In the genomic region with DNA sequence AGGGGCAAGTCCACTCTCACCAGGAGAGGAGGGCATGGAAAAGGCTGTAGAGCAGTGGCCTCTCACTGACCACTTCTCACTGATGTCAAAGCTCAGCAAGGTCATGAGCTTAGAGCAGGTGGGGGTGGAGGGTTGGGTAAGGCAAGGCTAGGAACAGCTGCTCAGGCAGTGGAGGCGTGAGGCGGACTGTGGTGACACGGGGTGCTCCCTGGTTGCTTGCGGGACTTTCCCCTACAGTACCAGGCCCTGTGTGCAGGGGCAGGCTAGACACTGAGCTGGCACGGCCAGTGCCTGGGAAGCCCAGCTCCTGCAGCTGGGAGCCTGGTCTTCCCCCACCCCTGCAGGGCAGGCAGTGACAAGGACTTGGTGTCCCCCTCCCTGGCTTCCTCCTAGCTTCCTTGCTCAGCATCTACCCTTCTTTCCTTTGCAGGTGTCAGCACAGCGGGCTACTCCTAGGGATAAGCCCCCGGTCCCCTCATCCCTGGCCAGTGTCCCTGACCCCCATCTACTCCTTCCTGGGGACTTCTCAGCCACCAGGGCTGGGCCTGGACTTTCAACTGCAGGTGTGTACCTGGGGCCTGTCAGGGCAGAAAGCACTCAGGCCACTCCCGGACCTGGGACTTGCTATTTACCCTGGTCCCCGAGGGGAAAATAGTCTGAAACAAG, we compare ENCODE assay signal across 1 cellular context.
TF ChIP-seq lines count a peak whose summit lies in the region.

No MANE protein-coding gene starts in this region.

TF ChIP-seq in HepG2, 621 proteins besides CTCF, POLR2A, EP300 and RAD21 (continues in another document):
- TF ChIP-seq SIN3A (IDR thresholded peaks at IDR 0.05; ENCODE audit: borderline replicate concordance, low read depth, low read length) (no peak), HOXA3 (CRISPR knock-in tag; IDR thresholded peaks at IDR 0.05) (0 out of 2 replicates have a peak, but pooled peaks have one; percentile 30), ZNF292 (CRISPR knock-in tag; IDR thresholded peaks at IDR 0.05; ENCODE audit: borderline replicate concordance, low read depth) (no peak), ZSCAN31 (CRISPR knock-in tag; IDR thresholded peaks at IDR 0.05; ENCODE audit: low read depth) (no peak), ZNF552 (CRISPR knock-in tag; IDR thresholded peaks at IDR 0.05; ENCODE audit: borderline replicate concordance) (no peak), U2AF2 (IDR thresholded peaks at IDR 0.05; ENCODE audit: low read depth, low read length) (no peak), MEIS2 (CRISPR knock-in tag; IDR thresholded peaks at IDR 0.05) (no peak), TRAFD1 (CRISPR knock-in tag; IDR thresholded peaks at IDR 0.05; ENCODE audit: borderline replicate concordance) (no peak), ZNF660 (CRISPR knock-in tag; IDR thresholded peaks at IDR 0.05; ENCODE audit: borderline replicate concordance, low read depth) (no peak), NCOA1 (CRISPR knock-in tag; IDR thresholded peaks at IDR 0.05) (no peak), PHF20 (CRISPR knock-in tag; IDR thresholded peaks at IDR 0.05) (no peak), ZNF256 (CRISPR knock-in tag; conservative IDR thresholded peaks at IDR 0.05) (no peak), ZNF549 (CRISPR knock-in tag; IDR thresholded peaks at IDR 0.05) (no peak), ZNF670 (CRISPR knock-in tag; IDR thresholded peaks at IDR 0.05; ENCODE audit: borderline replicate concordance) (no peak), RXRB (CRISPR knock-in tag; IDR thresholded peaks at IDR 0.05; ENCODE audit: borderline replicate concordance) (no peak), NAIF1 (CRISPR knock-in tag; IDR thresholded peaks at IDR 0.05; ENCODE audit: borderline replicate concordance) (no peak), ZNF768 (CRISPR knock-in tag; IDR thresholded peaks at IDR 0.05) (no peak), ZNF614 (CRISPR knock-in tag; IDR thresholded peaks at IDR 0.05; ENCODE audit: borderline replicate concordance) (no peak), ZEB1 (IDR thresholded peaks at IDR 0.05; ENCODE audit: insufficient replicate concordance, low read depth) (peak; percentile 71), ZNF34 (CRISPR knock-in tag; IDR thresholded peaks at IDR 0.05; ENCODE audit: borderline replicate concordance) (no peak), SOX6 (IDR thresholded peaks at IDR 0.05) (no peak), SOX6 (CRISPR knock-in tag; IDR thresholded peaks at IDR 0.05) (peak; percentile 38; the same call in 1 of the 2 replicates), PAXIP1 (CRISPR knock-in tag; conservative IDR thresholded peaks at IDR 0.05) (0 out of 2 replicates have a peak, but pooled peaks have one; percentile 39), ESRRA (CRISPR knock-in tag; IDR thresholded peaks at IDR 0.05; ENCODE audit: low read depth) (no peak), ZNF180 (CRISPR knock-in tag; IDR thresholded peaks at IDR 0.05; ENCODE audit: borderline replicate concordance, low read depth) (no peak), HNRNPH1 (optimal IDR thresholded peaks at IDR 0.05; ENCODE audit: low read depth, low read length) (peak; percentile 60), ZNF501 (CRISPR knock-in tag; IDR thresholded peaks at IDR 0.05) (0 out of 2 replicates have a peak, but pooled peaks have one; percentile 42), ZBTB7B (CRISPR knock-in tag; IDR thresholded peaks at IDR 0.05) (0 out of 2 replicates have a peak, but pooled peaks have one; percentile 24), USF2 (IDR thresholded peaks at IDR 0.05; ENCODE audit: low read depth, low read length) (no peak), USF2 (CRISPR knock-in tag; IDR thresholded peaks at IDR 0.05; ENCODE audit: borderline replicate concordance) (no peak), THAP8 (CRISPR knock-in tag; IDR thresholded peaks at IDR 0.05; ENCODE audit: borderline replicate concordance) (no peak), MTERF4 (CRISPR knock-in tag; IDR thresholded peaks at IDR 0.05) (no peak), ZNF224 (CRISPR knock-in tag; IDR thresholded peaks at IDR 0.05) (no peak), ARNTL (CRISPR knock-in tag; IDR thresholded peaks at IDR 0.05) (no peak), HIC2 (CRISPR knock-in tag; IDR thresholded peaks at IDR 0.05; ENCODE audit: low read depth) (0 out of 2 replicates have a peak, but pooled peaks have one; percentile 53), BHLHE40 (IDR thresholded peaks at IDR 0.05; ENCODE audit: low read length) (no peak), ISX (CRISPR knock-in tag; conservative IDR thresholded peaks at IDR 0.05) (no peak)
- TF ChIP-seq, protein P1, sequence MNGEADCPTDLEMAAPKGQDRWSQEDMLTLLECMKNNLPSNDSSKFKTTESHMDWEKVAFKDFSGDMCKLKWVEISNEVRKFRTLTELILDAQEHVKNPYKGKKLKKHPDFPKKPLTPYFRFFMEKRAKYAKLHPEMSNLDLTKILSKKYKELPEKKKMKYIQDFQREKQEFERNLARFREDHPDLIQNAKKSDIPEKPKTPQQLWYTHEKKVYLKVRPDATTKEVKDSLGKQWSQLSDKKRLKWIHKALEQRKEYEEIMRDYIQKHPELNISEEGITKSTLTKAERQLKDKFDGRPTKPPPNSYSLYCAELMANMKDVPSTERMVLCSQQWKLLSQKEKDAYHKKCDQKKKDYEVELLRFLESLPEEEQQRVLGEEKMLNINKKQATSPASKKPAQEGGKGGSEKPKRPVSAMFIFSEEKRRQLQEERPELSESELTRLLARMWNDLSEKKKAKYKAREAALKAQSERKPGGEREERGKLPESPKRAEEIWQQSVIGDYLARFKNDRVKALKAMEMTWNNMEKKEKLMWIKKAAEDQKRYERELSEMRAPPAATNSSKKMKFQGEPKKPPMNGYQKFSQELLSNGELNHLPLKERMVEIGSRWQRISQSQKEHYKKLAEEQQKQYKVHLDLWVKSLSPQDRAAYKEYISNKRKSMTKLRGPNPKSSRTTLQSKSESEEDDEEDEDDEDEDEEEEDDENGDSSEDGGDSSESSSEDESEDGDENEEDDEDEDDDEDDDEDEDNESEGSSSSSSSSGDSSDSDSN (CRISPR knock-in tag; IDR thresholded peaks at IDR 0.05) = peak; percentile 58
- TF ChIP-seq, protein P2, sequence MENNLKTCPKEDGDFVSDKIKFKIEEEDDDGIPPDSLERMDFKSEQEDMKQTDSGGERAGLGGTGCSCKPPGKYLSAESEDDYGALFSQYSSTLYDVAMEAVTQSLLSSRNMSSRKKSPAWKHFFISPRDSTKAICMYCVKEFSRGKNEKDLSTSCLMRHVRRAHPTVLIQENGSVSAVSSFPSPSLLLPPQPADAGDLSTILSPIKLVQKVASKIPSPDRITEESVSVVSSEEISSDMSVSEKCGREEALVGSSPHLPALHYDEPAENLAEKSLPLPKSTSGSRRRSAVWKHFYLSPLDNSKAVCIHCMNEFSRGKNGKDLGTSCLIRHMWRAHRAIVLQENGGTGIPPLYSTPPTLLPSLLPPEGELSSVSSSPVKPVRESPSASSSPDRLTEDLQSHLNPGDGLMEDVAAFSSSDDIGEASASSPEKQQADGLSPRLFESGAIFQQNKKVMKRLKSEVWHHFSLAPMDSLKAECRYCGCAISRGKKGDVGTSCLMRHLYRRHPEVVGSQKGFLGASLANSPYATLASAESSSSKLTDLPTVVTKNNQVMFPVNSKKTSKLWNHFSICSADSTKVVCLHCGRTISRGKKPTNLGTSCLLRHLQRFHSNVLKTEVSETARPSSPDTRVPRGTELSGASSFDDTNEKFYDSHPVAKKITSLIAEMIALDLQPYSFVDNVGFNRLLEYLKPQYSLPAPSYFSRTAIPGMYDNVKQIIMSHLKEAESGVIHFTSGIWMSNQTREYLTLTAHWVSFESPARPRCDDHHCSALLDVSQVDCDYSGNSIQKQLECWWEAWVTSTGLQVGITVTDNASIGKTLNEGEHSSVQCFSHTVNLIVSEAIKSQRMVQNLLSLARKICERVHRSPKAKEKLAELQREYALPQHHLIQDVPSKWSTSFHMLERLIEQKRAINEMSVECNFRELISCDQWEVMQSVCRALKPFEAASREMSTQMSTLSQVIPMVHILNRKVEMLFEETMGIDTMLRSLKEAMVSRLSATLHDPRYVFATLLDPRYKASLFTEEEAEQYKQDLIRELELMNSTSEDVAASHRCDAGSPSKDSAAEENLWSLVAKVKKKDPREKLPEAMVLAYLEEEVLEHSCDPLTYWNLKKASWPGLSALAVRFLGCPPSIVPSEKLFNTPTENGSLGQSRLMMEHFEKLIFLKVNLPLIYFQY (CRISPR knock-in tag; IDR thresholded peaks at IDR 0.05; ENCODE audit: borderline replicate concordance) = no peak
- TF ChIP-seq, protein P3, sequence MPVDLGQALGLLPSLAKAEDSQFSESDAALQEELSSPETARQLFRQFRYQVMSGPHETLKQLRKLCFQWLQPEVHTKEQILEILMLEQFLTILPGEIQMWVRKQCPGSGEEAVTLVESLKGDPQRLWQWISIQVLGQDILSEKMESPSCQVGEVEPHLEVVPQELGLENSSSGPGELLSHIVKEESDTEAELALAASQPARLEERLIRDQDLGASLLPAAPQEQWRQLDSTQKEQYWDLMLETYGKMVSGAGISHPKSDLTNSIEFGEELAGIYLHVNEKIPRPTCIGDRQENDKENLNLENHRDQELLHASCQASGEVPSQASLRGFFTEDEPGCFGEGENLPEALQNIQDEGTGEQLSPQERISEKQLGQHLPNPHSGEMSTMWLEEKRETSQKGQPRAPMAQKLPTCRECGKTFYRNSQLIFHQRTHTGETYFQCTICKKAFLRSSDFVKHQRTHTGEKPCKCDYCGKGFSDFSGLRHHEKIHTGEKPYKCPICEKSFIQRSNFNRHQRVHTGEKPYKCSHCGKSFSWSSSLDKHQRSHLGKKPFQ (CRISPR knock-in tag; IDR thresholded peaks at IDR 0.05; ENCODE audit: insufficient replicate concordance) = no peak
